23 cellular contexts compared by ENCODE assay signal in the genomic region with DNA sequence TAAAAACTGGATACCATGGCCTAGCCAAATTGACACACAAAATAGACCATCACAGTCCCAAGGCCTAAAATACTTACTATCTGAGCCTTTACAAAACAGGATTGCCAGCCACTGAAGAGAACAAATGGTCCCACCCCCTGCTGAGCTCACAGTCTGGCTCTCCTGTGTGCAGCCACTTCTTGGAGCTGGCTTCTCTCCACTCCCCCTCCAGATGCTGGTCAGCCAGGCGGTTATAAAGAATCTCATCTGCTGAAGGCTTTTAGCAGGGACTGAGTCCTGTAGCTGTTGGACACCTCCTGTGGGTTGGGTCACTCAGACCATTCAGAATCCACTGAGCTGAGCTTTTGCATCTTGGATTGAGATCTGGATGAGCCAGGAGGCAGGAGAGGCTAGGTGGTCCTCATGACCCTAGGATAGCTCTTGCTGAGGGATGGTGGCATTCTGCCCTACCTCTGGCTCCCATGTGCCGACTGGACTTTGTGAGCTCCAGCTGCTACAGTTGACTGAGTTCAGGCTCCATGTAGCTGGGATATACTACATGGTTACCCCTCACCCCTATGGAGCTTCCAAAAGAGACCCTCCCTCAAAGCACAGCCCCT. TPM values are rescaled to one million over a fixed set of nuclear protein-coding genes. Genes with fewer than 3 reads are reported as not detected.
DNase-seq lines count a peak whose midpoint lies in the region; ATAC-seq, FAIRE-seq and TF ChIP-seq lines count a peak whose summit lies in the region.
"Had no signal": no experiment of that assay in that cellular context is flagged by ENCODE, and none has a peak within 500 bp of the region (broad histone marks: within the 10 kb centered on the region; RNA-seq: fewer than 3 reads in every experiment).

No MANE protein-coding gene starts in this region.

- DNase-seq in MG63 (peak; percentile 38), astrocyte (ENCODE audit: low read depth) (peak; percentile 10), kidney (peak; percentile 52), cortex of kidney (lab: John Stamatoyannopoulos, UW) (no peak)
- DNase-seq: activated CD4-positive, alpha-beta T cell treated with anti-CD3 and anti-CD28 coated beads, Interleukin-2, amount 10 ng/mL, durations not matched to agents 24 days and 14 days; CD4-positive, alpha-beta T cell; DMS79; foreskin fibroblast; left cardiac atrium; midbrain; NCI-H1930; NCI-H69; OCI-M1; SHP77 treated with DMSO at 0.1 percent for 48 hours; spleen; stimulated activated CD4-positive, alpha-beta T cell treated with anti-CD3 and anti-CD28 coated beads, Interleukin-4, amount 100 ng/mL, for 4 hours had no signal

- no peak overlapping the region for H3K27ac Mint-ChIP-seq in astrocyte (ENCODE audit: unreplicated experiment)
- H3K27ac Mint-ChIP-seq: activated CD4-positive, alpha-beta T cell treated with anti-CD3 and anti-CD28 coated beads, Interleukin-2, amount 10 ng/mL, durations not matched to agents 24 days and 14 days; CD4-positive, alpha-beta T cell had no signal

- peaks cover 0 to 18% (median 0%) of the 10 kb centered on the region in 11 experiments; a peak in 3 of 22 replicates for H4K20me1 ChIP-seq in BLaER1 treated with 17β-estradiol and CSF1 and Interleukin-3, amounts not matched to agents 10 nM and 100 nM
- peaks cover 11% of the 10 kb centered on the region for H4K20me1 ChIP-seq in astrocyte (ENCODE audit: insufficient read depth, low read length)

- H3K4me2 ChIP-seq in BLaER1 treated with 17β-estradiol and CSF1 and Interleukin-3, amounts not matched to agents 10 nM and 100 nM, result peak overlapping the region in 8 of 11 experiments; percentile 71 to 96 (median 84); a peak in 11 of 22 replicates
- no peak overlapping the region for H3K4me2 ChIP-seq in astrocyte (ENCODE audit: low read length)

- H3K9ac ChIP-seq in BLaER1 treated with 17β-estradiol and CSF1 and Interleukin-3, amounts not matched to agents 10 nM and 100 nM, result 0 out of 22 replicates have a peak overlapping the region, but pooled peaks of 2 of the 11 experiments have one; percentile 2 to 22
- H3K9ac ChIP-seq in astrocyte (ENCODE audit: low read length) (no peak overlapping the region), kidney (ENCODE audit: low read length in 2 of 2) (no peak overlapping the region)

- TF ChIP-seq CTCF in astrocyte (IDR thresholded peaks at IDR 0.05; ENCODE audit: insufficient read depth, low read depth, low read length) (no peak), kidney (IDR thresholded peaks at IDR 0.05; ENCODE audit: borderline replicate concordance, extremely low read depth, insufficient read depth) (no peak)

- peaks cover 35 to 49% (median 42%) of the 10 kb centered on the region in 10 experiments for H3K4me1 ChIP-seq in BLaER1 treated with 17β-estradiol and CSF1 and Interleukin-3, amounts not matched to agents 10 nM and 100 nM
- H3K4me1 ChIP-seq in astrocyte (ENCODE audit: insufficient read depth, low read length) (no peaks in the 10 kb centered on the region), kidney (ENCODE audit: control insufficient read depth in 1 of 2, insufficient read depth in 1 of 2, low read depth in 1 of 2, low read length in 2 of 2) (no peaks in the 10 kb centered on the region)
- H3K4me1 ChIP-seq: spleen had no signal

- no peaks in the 10 kb centered on the region for H3K27me3 Mint-ChIP-seq in astrocyte (ENCODE audit: low read depth, unreplicated experiment)
- H3K27me3 Mint-ChIP-seq: activated CD4-positive, alpha-beta T cell treated with anti-CD3 and anti-CD28 coated beads, Interleukin-2, amount 10 ng/mL, durations not matched to agents 24 days and 14 days; CD4-positive, alpha-beta T cell had no signal

- no peak for FAIRE-seq in astrocyte (lab: Jason Lieb, UNC)
- FAIRE-seq in kidney (lab: Jason Lieb, UNC), result no peak
- FAIRE-seq: colon had no signal

- no peaks in the 10 kb centered on the region for H3K9me3 ChIP-seq in BLaER1 treated with 17β-estradiol and CSF1 and Interleukin-3, amounts not matched to agents 10 nM and 100 nM (replicated peaks in 1 of 11)
- no peaks in the 10 kb centered on the region for H3K9me3 ChIP-seq in MG63
- no peaks in the 10 kb centered on the region for H3K9me3 ChIP-seq in astrocyte (ENCODE audit: insufficient read depth, low read depth, low read length)
- no peaks in the 10 kb centered on the region for H3K9me3 ChIP-seq in kidney (ENCODE audit: control insufficient read depth in 1 of 2, low read length in 2 of 2)
- H3K9me3 ChIP-seq: spleen had no signal

- peaks cover 3% of the 10 kb centered on the region for H3K9me3 Mint-ChIP-seq in astrocyte (ENCODE audit: unreplicated experiment)
- H3K9me3 Mint-ChIP-seq: activated CD4-positive, alpha-beta T cell treated with anti-CD3 and anti-CD28 coated beads, Interleukin-2, amount 10 ng/mL, durations not matched to agents 24 days and 14 days; CD4-positive, alpha-beta T cell had no signal

- peaks cover 78 to 100% (median 93%) of the 10 kb centered on the region in 11 experiments for H3K36me3 ChIP-seq in BLaER1 treated with 17β-estradiol and CSF1 and Interleukin-3, amounts not matched to agents 10 nM and 100 nM
- H3K36me3 ChIP-seq in MG63, result peaks cover 57% of the 10 kb centered on the region
- H3K36me3 ChIP-seq in astrocyte (ENCODE audit: insufficient read depth, low read length), result peaks cover 41% of the 10 kb centered on the region
- H3K36me3 ChIP-seq in kidney (ENCODE audit: control insufficient read depth in 1 of 2, insufficient read depth in 2 of 2, low read length in 2 of 2), result peaks cover 54 to 57% of the 10 kb centered on the region in 2 donors

- H3K36me3 Mint-ChIP-seq in astrocyte (ENCODE audit: low read depth, unreplicated experiment), result peaks cover 35% of the 10 kb centered on the region

- intact Hi-C loops in kidney (cut with DNase I), result no loop called here

- H3K27me3 ChIP-seq in BLaER1 treated with 17β-estradiol and CSF1 and Interleukin-3, amounts not matched to agents 10 nM and 100 nM, result no peaks in the 10 kb centered on the region
- H3K27me3 ChIP-seq in MG63, result no peaks in the 10 kb centered on the region
- no peaks in the 10 kb centered on the region for H3K27me3 ChIP-seq in astrocyte (ENCODE audit: insufficient read depth, low read length)
- H3K27me3 ChIP-seq: spleen had no signal

- 0 out of 22 replicates have a peak overlapping the region, but pooled peaks of 1 of the 11 experiments have one; percentile 48 for H3K27ac ChIP-seq in BLaER1 treated with 17β-estradiol and CSF1 and Interleukin-3, amounts not matched to agents 10 nM and 100 nM
- no peak overlapping the region for H3K27ac ChIP-seq in astrocyte (ENCODE audit: low read depth, low read length)
- H3K27ac ChIP-seq in kidney (ENCODE audit: low read depth in 2 of 2, low read length in 2 of 2), result no peak overlapping the region
- H3K27ac ChIP-seq: spleen had no signal

- H3K4me1 Mint-ChIP-seq in astrocyte (ENCODE audit: low read depth, unreplicated experiment), result peaks cover 6% of the 10 kb centered on the region

- no peak overlapping the region for H2AFZ ChIP-seq in astrocyte (ENCODE audit: low read depth, low read length)

- ATAC-seq in HG03097 (IDR thresholded peaks at IDR 0.05; ENCODE audit: low FRiP score, unreplicated experiment), result no peak
- no peak for ATAC-seq in GM21390 (IDR thresholded peaks at IDR 0.05; ENCODE audit: unreplicated experiment)
- no peak for ATAC-seq in GM19463 (IDR thresholded peaks at IDR 0.05; ENCODE audit: unreplicated experiment)

- no peaks in the 10 kb centered on the region for H3K79me2 ChIP-seq in astrocyte (ENCODE audit: insufficient read depth, low read length)

- no peak overlapping the region for H3K4me3 Mint-ChIP-seq in astrocyte (ENCODE audit: unreplicated experiment)
- H3K4me3 Mint-ChIP-seq: activated CD4-positive, alpha-beta T cell treated with anti-CD3 and anti-CD28 coated beads, Interleukin-2, amount 10 ng/mL, durations not matched to agents 24 days and 14 days; CD4-positive, alpha-beta T cell had no signal

- H3K4me3 ChIP-seq in BLaER1 treated with 17β-estradiol and CSF1 and Interleukin-3, amounts not matched to agents 10 nM and 100 nM, result no peak overlapping the region
- H3K4me3 ChIP-seq in MG63 (no peak overlapping the region), astrocyte (ENCODE audit: insufficient read depth, low read depth, low read length) (no peak overlapping the region), kidney (ENCODE audit: low read length in 2 of 2) (no peak overlapping the region)
- H3K4me3 ChIP-seq: spleen had no signal

RNA-seq across cellular contexts. Expression of gene OXCT2, which starts 16.1 kb away (rescaled TPM):
- total RNA-seq in MG63 (2014; rRNA removed; shearing (Covaris generic); ENCODE audit: low replicate concordance), result not detected in 2 replicates
- total RNA-seq in astrocyte (0.24 and 0.36 TPM in 2 replicates), kidney (0.98 TPM)
- 0.32 TPM for polyA plus RNA-seq in kidney (ENCODE audit: insufficient read depth, low read depth, low replicate concordance)
- total RNA-seq: CD4-positive, alpha-beta T cell had no signal
- polyA plus RNA-seq: neural cell had no signal

RNA-seq across cellular contexts. Expression of gene PPIE, which starts 16.3 kb away (rescaled TPM):
- total RNA-seq in MG63 (2014; rRNA removed; shearing (Covaris generic); ENCODE audit: low replicate concordance), result 80.7 and 112 TPM in 2 replicates
- total RNA-seq in astrocyte (33.1 and 33.7 TPM in 2 replicates), kidney (58.6 TPM)
- 52.0 TPM for polyA plus RNA-seq in kidney (ENCODE audit: insufficient read depth, low read depth, low replicate concordance)

RNA-seq across cellular contexts. Expression of gene BMP8B, which starts 33.7 kb away (rescaled TPM):
- total RNA-seq in MG63 (2014; rRNA removed; shearing (Covaris generic); ENCODE audit: low replicate concordance), result 0.02 and 1.2 TPM in 2 replicates
- 0.16 TPM in 1 of 2 replicates, not detected in the other for total RNA-seq in astrocyte
- total RNA-seq in kidney, result 4.9 TPM
- 0.34 TPM for polyA plus RNA-seq in kidney (ENCODE audit: insufficient read depth, low read depth, low replicate concordance)
- polyA plus RNA-seq: AG04450 had no signal
